20 cellular contexts compared by ENCODE assay signal in genomic region chr9:125428515-125429467, GRCh38.
DNase-seq lines count a peak whose midpoint lies in the region; ATAC-seq and TF ChIP-seq lines count a peak whose summit lies in the region.
"Had no signal": no experiment of that assay in that cellular context is flagged by ENCODE, and none has a peak within 500 bp of the region (broad histone marks: within the 10 kb centered on the region; RNA-seq: fewer than 3 reads in every experiment).

No MANE protein-coding gene starts in this region.

- H3K36me3 ChIP-seq in WERI-Rb-1 (no peaks in the 10 kb centered on the region), mesenchymal stem cell (ENCODE audit: control insufficient read depth in 1 of 2, insufficient read depth in 2 of 2, low read depth in 1 of 2, low read length in 2 of 2) (no peaks in the 10 kb centered on the region)
- H3K36me3 ChIP-seq: Peyer's patch, tibial artery had no signal

- H2BK120ac ChIP-seq in H9 (ENCODE audit: low read depth, low read length, poor library complexity, severe bottlenecking) (no peak overlapping the region), mesenchymal stem cell (ENCODE audit: low read depth, low read length) (no peak overlapping the region)

- peaks cover 6 to 11% of the 10 kb centered on the region in 2 experiments for H3K4me1 Mint-ChIP-seq in H9
- H3K4me1 Mint-ChIP-seq: activated naive CD8-positive, alpha-beta T cell treated with anti-CD3 and anti-CD28 coated beads, Interleukin-2, amount 10 ng/mL, durations not matched to agents 7 days and 5 days; CD4-positive, alpha-beta memory T cell had no signal

- no peak overlapping the region for H4K5ac ChIP-seq in H9 (ENCODE audit: insufficient read length, low read depth, low read length)

- H2AK5ac ChIP-seq in H9 (ENCODE audit: insufficient read length, low read length) (no peak overlapping the region), mesenchymal stem cell (ENCODE audit: low read length, severe bottlenecking) (no peak overlapping the region)

- no peaks in the 10 kb centered on the region for H4K20me1 ChIP-seq in H9 (ENCODE audit: control insufficient read depth, insufficient read depth, insufficient read length)

- H3K56ac ChIP-seq in H9 (ENCODE audit: insufficient read length, low read depth, low read length), result no peak overlapping the region

- no peaks in the 10 kb centered on the region for H3K9me3 Mint-ChIP-seq in H9
- H3K9me3 Mint-ChIP-seq: activated naive CD8-positive, alpha-beta T cell treated with anti-CD3 and anti-CD28 coated beads, Interleukin-2, amount 10 ng/mL, durations not matched to agents 7 days and 5 days; CD4-positive, alpha-beta memory T cell had no signal

- H3K4me1 ChIP-seq in H9 (ENCODE audit: insufficient read depth, low read length) (no peaks in the 10 kb centered on the region; the same call in 1 of the 2 replicates), mesenchymal stem cell (ENCODE audit: control insufficient read depth, insufficient read depth, low read depth, low read length) (peaks cover 2% of the 10 kb centered on the region)
- H3K4me1 ChIP-seq: Peyer's patch, tibial artery had no signal

- H3K18ac ChIP-seq in H9 (ENCODE audit: insufficient read length, low read depth, low read length) (no peak overlapping the region), mesenchymal stem cell (ENCODE audit: low read depth in 1 of 2, low read length in 2 of 2) (no peak overlapping the region)

- peak overlapping the region in 2 of 3 experiments; percentile 22 to 71; a peak in 2 of 7 replicates for H3K27ac Mint-ChIP-seq in H9
- H3K27ac Mint-ChIP-seq: activated naive CD8-positive, alpha-beta T cell treated with anti-CD3 and anti-CD28 coated beads, Interleukin-2, amount 10 ng/mL, durations not matched to agents 7 days and 5 days; CD4-positive, alpha-beta memory T cell had no signal

- H4K8ac ChIP-seq in H9 (replicated peaks; ENCODE audit: insufficient read length, low read depth, low read length), result no peak overlapping the region
- H4K8ac ChIP-seq in mesenchymal stem cell (ENCODE audit: low read length), result no peak overlapping the region

- H3K9me3 ChIP-seq in H9 (ENCODE audit: control insufficient read depth, low read depth, low read length) (no peaks in the 10 kb centered on the region), WERI-Rb-1 (ENCODE audit: severe bottlenecking) (no peaks in the 10 kb centered on the region), mesenchymal stem cell (ENCODE audit: control insufficient read depth, low read length) (no peaks in the 10 kb centered on the region)
- H3K9me3 ChIP-seq: Peyer's patch, tibial artery had no signal

- H3K79me2 ChIP-seq in H9 (ENCODE audit: insufficient read depth, low read length), result no peaks in the 10 kb centered on the region

- no peak for ATAC-seq in GM19452 (IDR thresholded peaks at IDR 0.05; ENCODE audit: unreplicated experiment)

- no peak overlapping the region for H3K4me3 Mint-ChIP-seq in H9
- H3K4me3 Mint-ChIP-seq: activated naive CD8-positive, alpha-beta T cell treated with anti-CD3 and anti-CD28 coated beads, Interleukin-2, amount 10 ng/mL, durations not matched to agents 7 days and 5 days; CD4-positive, alpha-beta memory T cell had no signal

- H3K27me3 ChIP-seq in H9 (ENCODE audit: insufficient read depth, low read length), result no peaks in the 10 kb centered on the region
- no peaks in the 10 kb centered on the region for H3K27me3 ChIP-seq in WERI-Rb-1 (ENCODE audit: insufficient read depth, low read depth, severe bottlenecking)
- peaks cover 0 to 3% of the 10 kb centered on the region in 2 experiments for H3K27me3 ChIP-seq in mesenchymal stem cell (ENCODE audit: control insufficient read depth in 1 of 2, insufficient read depth in 1 of 2, low read length in 2 of 2)
- H3K27me3 ChIP-seq: Peyer's patch, tibial artery had no signal

- CTCF ChIA-PET in HEK293T (lab: Yijun Ruan, JAX), result interaction anchor here (0.6 to 1.5 kb wide), 5 partner anchors 10 to 1062 kb away, joined by 3 read pairs; no protein-coding TSS in a partner anchor

- no peaks in the 10 kb centered on the region; the same call in 1 of the 2 replicates for H3K27me3 Mint-ChIP-seq in H9 (ENCODE audit: low read depth)
- H3K27me3 Mint-ChIP-seq: activated naive CD8-positive, alpha-beta T cell treated with anti-CD3 and anti-CD28 coated beads, Interleukin-2, amount 10 ng/mL, durations not matched to agents 7 days and 5 days; CD4-positive, alpha-beta memory T cell had no signal

- H3K4ac ChIP-seq in H9 (ENCODE audit: low read depth, low read length) (no peak overlapping the region), mesenchymal stem cell (ENCODE audit: low read depth in 1 of 2, low read length in 2 of 2) (no peak overlapping the region)

- H4K91ac ChIP-seq in H9 (ENCODE audit: insufficient read length, low read depth, low read length) (no peak overlapping the region), mesenchymal stem cell (ENCODE audit: low read length) (peak overlapping the region; percentile 31)

- no peak overlapping the region for H3T11ph ChIP-seq in H9 (ENCODE audit: low read length)

- no peak overlapping the region for H3K27ac ChIP-seq in H9 (ENCODE audit: insufficient read length, low read depth, low read length)
- no peak overlapping the region for H3K27ac ChIP-seq in WERI-Rb-1
- no peak overlapping the region for H3K27ac ChIP-seq in mesenchymal stem cell (ENCODE audit: low read length, poor library complexity, severe bottlenecking)
- H3K27ac ChIP-seq: Peyer's patch, SK-N-MC, tibial artery had no signal

- TF ChIP-seq CTCF in H9 (conservative IDR thresholded peaks at IDR 0.05) (no peak), WERI-Rb-1 (IDR thresholded peaks at IDR 0.05; ENCODE audit: low read depth, low read length) (no peak)

- no peak for DNase-seq in H9
- DNase-seq in NCI-H2029 (lab: John Stamatoyannopoulos, UW), result peak; percentile 27
- peak; percentile 93 for DNase-seq in WERI-Rb-1
- no peak for DNase-seq in mesenchymal stem cell
- DNase-seq in hippocampal formation (lab: John Stamatoyannopoulos, UW), result no peak
- no peak for DNase-seq in HEK293T (ENCODE audit: extremely low spot score)
- no peak for DNase-seq in NCI-H2227 (lab: John Stamatoyannopoulos, UW; ENCODE audit: unreplicated experiment)
- DNase-seq: activated effector memory CD4-positive, alpha-beta T cell treated with Interleukin-2 at 50 U/mL for 16 hours; CD4-positive, alpha-beta memory T cell; effector CD4-positive, alpha-beta T cell; foreskin melanocyte; GF-D8; NCI-H2227 treated with DMSO at 0.1 percent for 48 hours; stimulated activated CD4-positive, alpha-beta T cell treated with anti-CD3 and anti-CD28 coated beads, Interleukin-4, amount 100 ng/mL, for 24 hours; stimulated activated naive CD4-positive, alpha-beta T cell treated with Interleukin-2 at 50 U/mL for 16 hours; tibial artery had no signal

- no peaks in the 10 kb centered on the region for H3K79me1 ChIP-seq in H9 (ENCODE audit: insufficient read depth, low read depth, low read length, poor library complexity, severe bottlenecking)
- no peaks in the 10 kb centered on the region for H3K79me1 ChIP-seq in mesenchymal stem cell (replicated peaks; ENCODE audit: low read length, poor library complexity, severe bottlenecking)

- no peak overlapping the region for H3K14ac ChIP-seq in H9 (ENCODE audit: insufficient read depth, low read length)
- no peak overlapping the region for H3K14ac ChIP-seq in mesenchymal stem cell (ENCODE audit: low read length in 2 of 2)

- H3K36me3 Mint-ChIP-seq in H9 (ENCODE audit: insufficient read depth in 1 of 3, low read depth in 3 of 3), result no peaks in the 10 kb centered on the region
- H3K36me3 Mint-ChIP-seq: activated naive CD8-positive, alpha-beta T cell treated with anti-CD3 and anti-CD28 coated beads, Interleukin-2, amount 10 ng/mL, durations not matched to agents 7 days and 5 days; CD4-positive, alpha-beta memory T cell had no signal

- no peak overlapping the region for H2BK15ac ChIP-seq in H9 (ENCODE audit: low read depth, low read length)
- H2BK15ac ChIP-seq in mesenchymal stem cell (ENCODE audit: low read depth, poor library complexity, severe bottlenecking), result no peak overlapping the region

- H3K9ac ChIP-seq in H9 (ENCODE audit: extremely low read depth, insufficient read length, low read length) (no peak overlapping the region), mesenchymal stem cell (ENCODE audit: low read length) (no peak overlapping the region)

- H2BK20ac ChIP-seq in H9 (ENCODE audit: low read depth, low read length, poor library complexity, severe bottlenecking), result no peak overlapping the region

- H2BK12ac ChIP-seq in H9 (ENCODE audit: insufficient read length, low read depth, low read length) (no peak overlapping the region), mesenchymal stem cell (ENCODE audit: low read length in 2 of 2) (no peak overlapping the region)

- no peak overlapping the region for H2AFZ ChIP-seq in H9 (ENCODE audit: low read length)
- H2AFZ ChIP-seq in mesenchymal stem cell (ENCODE audit: low read depth, low read length), result no peak overlapping the region

- peaks cover 2% of the 10 kb centered on the region for H3K23me2 ChIP-seq in H9 (ENCODE audit: insufficient read length, low read depth, low read length, poor library complexity, severe bottlenecking)

- H3K4me3 ChIP-seq in WERI-Rb-1 (ENCODE audit: low read depth, low read length), result no peak overlapping the region
- H3K4me3 ChIP-seq in mesenchymal stem cell (ENCODE audit: insufficient read depth in 1 of 2, low read depth in 1 of 2, low read length in 2 of 2), result no peak overlapping the region
- H3K4me3 ChIP-seq: Peyer's patch, SK-N-MC, tibial artery had no signal

- POLR2A ChIA-PET in HEK293T (lab: Yijun Ruan, JAX), result no interaction called here

- WGBS in H9 (ENCODE audit: extremely low coverage, insufficient read length, low lambda C conversion rate), result no CpG with 5 or more reads among the region's 20 CpGs
- WGBS in mesenchymal stem cell, result 81% methylated on average over 19 of the region's 20 CpGs

- H3K4me2 ChIP-seq in H9 (ENCODE audit: insufficient read depth, insufficient read length, low read length) (no peak overlapping the region), mesenchymal stem cell (ENCODE audit: low read length, poor library complexity, severe bottlenecking) (no peak overlapping the region)

- H2BK5ac ChIP-seq in H9 (ENCODE audit: insufficient read length, low read length) (no peak overlapping the region), mesenchymal stem cell (ENCODE audit: low read depth, low read length, poor library complexity, severe bottlenecking) (no peak overlapping the region)

- H3K23ac ChIP-seq in H9 (ENCODE audit: insufficient read length, low read depth, low read length) (no peak overlapping the region), mesenchymal stem cell (ENCODE audit: low read length in 2 of 2) (no peak overlapping the region)

TF ChIP-seq in HEK293T, 16 proteins besides CTCF, POLR2A, EP300 and RAD21 (continues in another document):
- no peak for TF ChIP-seq FOXM1 (IDR thresholded peaks at IDR 0.05; ENCODE audit: borderline replicate concordance)

Comparison
In these comparisons a context has a peak if more than half of its experiments do, and no peak if none do; other contexts are left out.
1. DNase-seq: peak in NCI-H2029 (single experiment) and WERI-Rb-1 (single experiment); none in H9 (single experiment), mesenchymal stem cell (single experiment), hippocampal formation (0 of 2), HEK293T (single experiment) and NCI-H2227 (single experiment).